Comparison of ENCODE assay signal across 28 cellular contexts in genomic region chr1:115958866-115959265, GRCh38.
"Had no signal": no experiment of that assay in that cellular context is flagged by ENCODE, and none has a peak within 500 bp of the region (broad histone marks: within the 10 kb centered on the region; RNA-seq: fewer than 3 reads in every experiment).

No MANE protein-coding gene starts in this region.

- H3K4me3 ChIP-seq: left lung, lung, pancreas, prostate gland, skin epidermis, stomach, testis, thyroid gland, transverse colon, upper lobe of left lung, vagina had no signal

- H3K4me1 Mint-ChIP-seq: immature natural killer cell; mesothelial cell of epicardium; naive thymus-derived CD4-positive, alpha-beta T cell; stimulated activated naive B cell treated with anti-CD40 and anti-IgM and Interleukin-4, amounts not matched to agents 10 μg/mL and 1 μg/mL and 100 μg/mL, for 72 hours had no signal

- H3K27me3 ChIP-seq: left lung, pancreas, stomach, testis, thyroid gland, upper lobe of left lung, vagina had no signal

- H3K27ac ChIP-seq: left lung, pancreas, prostate gland, skin epidermis, stomach, testis, thyroid gland, transverse colon, upper lobe of left lung, vagina had no signal

- DNase-seq: hypothalamus; immature natural killer cell; kidney; left colon; left lung; naive thymus-derived CD4-positive, alpha-beta T cell; nucleus accumbens; pancreas; posterior cingulate gyrus; retina; right cardiac atrium; stimulated activated CD4-positive, alpha-beta T cell treated with anti-CD3 and anti-CD28 coated beads, Interleukin-12 subunit alpha, Interleukin-12 subunit beta, amount 100 ng/mL, for 4 hours; stimulated activated CD4-positive, alpha-beta T cell treated with anti-CD3 and anti-CD28 coated beads, Interleukin-15, amount 100 ng/mL, for 24 hours; stimulated activated CD4-positive, alpha-beta T cell treated with anti-CD3 and anti-CD28 coated beads, Interleukin-2, amount 100 ng/mL, for 24 hours; stimulated activated CD4-positive, alpha-beta T cell treated with anti-CD3 and anti-CD28 coated beads, Interleukin-4, amount 100 ng/mL, for 1 hour; stimulated activated naive B cell treated with anti-CD40 and anti-IgM and Interleukin-4, amounts not matched to agents 10 μg/mL and 1 μg/mL and 100 μg/mL, for 72 hours; stimulated activated naive CD8-positive, alpha-beta T cell treated with anti-CD3 and anti-CD28 coated beads, Interleukin-15, Interleukin-2, amounts not matched to agents 100 U/mL and 50 U/mL, for 24 hours; stomach; testis; transverse colon; upper lobe of left lung had no signal

- H3K27ac Mint-ChIP-seq: immature natural killer cell; mesothelial cell of epicardium; naive thymus-derived CD4-positive, alpha-beta T cell; natural killer cell treated with Interleukin-12 subunit alpha and Interleukin-12 subunit beta and Interleukin-15 and Interleukin-18, amount 100 ng/mL, for 72 hours; stimulated activated naive B cell treated with anti-CD40 and anti-IgM and Interleukin-4, amounts not matched to agents 10 μg/mL and 1 μg/mL and 100 μg/mL, for 72 hours had no signal

- H3K36me3 Mint-ChIP-seq: immature natural killer cell; mesothelial cell of epicardium; naive thymus-derived CD4-positive, alpha-beta T cell; natural killer cell treated with Interleukin-12 subunit alpha and Interleukin-12 subunit beta and Interleukin-15 and Interleukin-18, amount 100 ng/mL, for 72 hours; stimulated activated naive B cell treated with anti-CD40 and anti-IgM and Interleukin-4, amounts not matched to agents 10 μg/mL and 1 μg/mL and 100 μg/mL, for 72 hours had no signal

- H3K4me3 Mint-ChIP-seq: immature natural killer cell; mesothelial cell of epicardium; naive thymus-derived CD4-positive, alpha-beta T cell; natural killer cell treated with Interleukin-12 subunit alpha and Interleukin-12 subunit beta and Interleukin-15 and Interleukin-18, amount 100 ng/mL, for 72 hours; stimulated activated naive B cell treated with anti-CD40 and anti-IgM and Interleukin-4, amounts not matched to agents 10 μg/mL and 1 μg/mL and 100 μg/mL, for 72 hours had no signal

- H3K36me3 ChIP-seq: left lung, pancreas, prostate gland, stomach, thyroid gland, transverse colon, upper lobe of left lung, vagina had no signal

- H3K9me3 Mint-ChIP-seq: immature natural killer cell; natural killer cell treated with Interleukin-12 subunit alpha and Interleukin-12 subunit beta and Interleukin-15 and Interleukin-18, amount 100 ng/mL, for 72 hours; stimulated activated naive B cell treated with anti-CD40 and anti-IgM and Interleukin-4, amounts not matched to agents 10 μg/mL and 1 μg/mL and 100 μg/mL, for 72 hours had no signal

- H3K9me3 ChIP-seq: left lung, pancreas, prostate gland, stomach, testis, thyroid gland, transverse colon, upper lobe of left lung, vagina had no signal

- H3K4me1 ChIP-seq: left lung, pancreas, prostate gland, testis, thyroid gland, transverse colon, upper lobe of left lung, vagina had no signal
